ENCODE assay signal across 8 cellular contexts in the genomic region with DNA sequence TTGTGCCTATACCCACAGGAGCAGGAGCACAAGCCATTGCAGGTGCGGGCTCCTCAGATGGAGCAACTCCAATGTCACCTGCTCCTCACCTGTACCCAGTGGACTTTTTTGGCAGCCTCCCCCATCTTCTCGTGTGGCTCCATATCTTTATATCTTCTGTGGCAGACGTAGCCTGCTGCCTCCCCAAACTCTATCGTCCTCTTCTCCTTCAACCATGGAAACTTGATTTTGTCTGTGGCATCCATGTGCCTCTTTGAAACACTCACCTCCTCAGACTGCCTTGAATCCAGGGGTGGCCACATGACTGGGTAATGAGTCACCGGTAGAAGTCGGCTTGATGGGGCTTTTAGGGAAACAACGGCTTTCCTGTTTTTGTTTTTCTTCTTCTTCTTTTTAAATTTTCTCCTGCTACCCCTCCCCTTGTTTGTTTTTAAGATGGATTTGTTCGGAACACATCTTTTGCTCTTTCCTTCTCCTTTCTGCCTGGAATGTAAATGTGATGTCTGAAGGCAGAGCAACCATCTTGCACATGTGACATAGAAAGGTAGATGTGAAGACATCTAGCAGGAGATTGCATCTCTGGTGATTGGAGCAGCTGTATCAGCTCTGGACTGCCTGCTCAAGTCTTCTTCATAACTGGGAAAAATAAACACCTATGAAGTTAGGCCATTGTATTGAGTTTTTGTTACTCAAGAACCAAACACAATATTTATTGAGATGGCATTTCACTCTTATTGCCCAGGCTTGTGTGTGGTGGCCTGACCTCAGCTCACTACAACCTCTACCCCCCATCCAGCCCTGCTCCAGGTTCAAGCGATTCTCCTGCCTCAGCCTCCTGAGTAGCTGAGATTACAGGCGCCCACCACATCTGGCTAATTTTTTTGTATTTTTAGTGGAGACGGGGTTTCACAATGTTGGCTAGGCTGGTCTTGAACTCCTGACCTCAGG.
A peak's percentile ranks its signal among the peaks of the same experiment; 100 is the strongest.
DNase-seq lines count a peak whose midpoint lies in the region; ATAC-seq, FAIRE-seq and TF ChIP-seq lines count a peak whose summit lies in the region.

No MANE protein-coding gene starts in this region.

- peak overlapping the region; percentile 84 to 98 (median 87) for H3K27ac Mint-ChIP-seq in CD4-positive, CD25-positive, alpha-beta regulatory T cell
- H3K27ac Mint-ChIP-seq in activated naive CD8-positive, alpha-beta T cell treated with anti-CD3 and anti-CD28 coated beads, Interleukin-2, amount 10 ng/mL, durations not matched to agents 7 days and 5 days: peak overlapping the region; percentile 93

- peak overlapping the region; percentile 4 for H3K4me3 ChIP-seq in CD4-positive, CD25-positive, alpha-beta regulatory T cell (ENCODE audit: low read depth, low read length)
- H3K4me3 ChIP-seq in PC-3 (ENCODE audit: low read length) (no peak overlapping the region), mesenchymal stem cell (ENCODE audit: insufficient read depth in 1 of 2, low read depth in 1 of 2, low read length in 2 of 2) (no peak overlapping the region), dorsolateral prefrontal cortex (no peak overlapping the region)

- H3K4me1 Mint-ChIP-seq in CD4-positive, CD25-positive, alpha-beta regulatory T cell: peaks cover 16 to 87% (median 57%) of the 10 kb centered on the region in 4 donors
- H3K4me1 Mint-ChIP-seq in activated naive CD8-positive, alpha-beta T cell treated with anti-CD3 and anti-CD28 coated beads, Interleukin-2, amount 10 ng/mL, durations not matched to agents 7 days and 5 days: peaks cover 53% of the 10 kb centered on the region

- no peaks in the 10 kb centered on the region for H3K9me2 ChIP-seq in PC-3 (replicated peaks; ENCODE audit: low read length)

- no peaks in the 10 kb centered on the region for H3K79me2 ChIP-seq in PC-3 (ENCODE audit: low read length)

- peak overlapping the region in 1 of 2 experiments; percentile 93 for H3K14ac ChIP-seq in mesenchymal stem cell (ENCODE audit: low read length in 2 of 2)

- peak overlapping the region in 3 of 4 donors; percentile 4 to 53 (median 27) for H3K4me3 Mint-ChIP-seq in CD4-positive, CD25-positive, alpha-beta regulatory T cell
- peak overlapping the region; percentile 59 for H3K4me3 Mint-ChIP-seq in activated naive CD8-positive, alpha-beta T cell treated with anti-CD3 and anti-CD28 coated beads, Interleukin-2, amount 10 ng/mL, durations not matched to agents 7 days and 5 days

- no peaks in the 10 kb centered on the region for H3K79me1 ChIP-seq in mesenchymal stem cell (replicated peaks; ENCODE audit: low read length, poor library complexity, severe bottlenecking)

- WGBS in mesenchymal stem cell: 53% methylated on average over 10 of the region's 11 CpGs

- peaks cover 13% of the 10 kb centered on the region for H3K36me3 Mint-ChIP-seq in CD4-positive, CD25-positive, alpha-beta regulatory T cell
- H3K36me3 Mint-ChIP-seq in activated naive CD8-positive, alpha-beta T cell treated with anti-CD3 and anti-CD28 coated beads, Interleukin-2, amount 10 ng/mL, durations not matched to agents 7 days and 5 days: peaks cover 48% of the 10 kb centered on the region

- H3K27me3 Mint-ChIP-seq in CD4-positive, CD25-positive, alpha-beta regulatory T cell: no peaks in the 10 kb centered on the region
- no peaks in the 10 kb centered on the region for H3K27me3 Mint-ChIP-seq in activated naive CD8-positive, alpha-beta T cell treated with anti-CD3 and anti-CD28 coated beads, Interleukin-2, amount 10 ng/mL, durations not matched to agents 7 days and 5 days

- H3F3A ChIP-seq in PC-3 (ENCODE audit: low read length, unreplicated experiment): peaks cover 7% of the 10 kb centered on the region

- no peak overlapping the region for H2BK15ac ChIP-seq in mesenchymal stem cell (ENCODE audit: low read depth, poor library complexity, severe bottlenecking)

- no peaks in the 10 kb centered on the region for H3K27me3 ChIP-seq in CD4-positive, CD25-positive, alpha-beta regulatory T cell (ENCODE audit: control insufficient read depth, insufficient read depth, low read length)
- H3K27me3 ChIP-seq in PC-3 (ENCODE audit: low read length): no peaks in the 10 kb centered on the region
- H3K27me3 ChIP-seq in mesenchymal stem cell (ENCODE audit: control insufficient read depth in 1 of 2, insufficient read depth in 1 of 2, low read length in 2 of 2): no peaks in the 10 kb centered on the region
- H3K27me3 ChIP-seq in dorsolateral prefrontal cortex: no peaks in the 10 kb centered on the region

- peak overlapping the region; percentile 92 for H2AK5ac ChIP-seq in mesenchymal stem cell (ENCODE audit: low read length, severe bottlenecking)

- FAIRE-seq in GM19239 (lab: Jason Lieb, UNC): no peak

- no peaks in the 10 kb centered on the region for H3K9me3 ChIP-seq in CD4-positive, CD25-positive, alpha-beta regulatory T cell (ENCODE audit: control insufficient read depth in 2 of 2, low read length in 2 of 2)
- H3K9me3 ChIP-seq in PC-3 (ENCODE audit: low read length) (no peaks in the 10 kb centered on the region), mesenchymal stem cell (ENCODE audit: control insufficient read depth, low read length) (no peaks in the 10 kb centered on the region)

- POLR2A ChIA-PET in PC-3 (lab: Charles Lee; ENCODE audit: unreplicated experiment): interaction anchor here (0.5 to 0.6 kb wide), 2 partner anchors 33 to 70 kb away, joined by 3 to 26 read pairs; no protein-coding TSS in a partner anchor
- POLR2A ChIA-PET in activated naive CD8-positive, alpha-beta T cell treated with anti-CD3 and anti-CD28 coated beads, Interleukin-2, amount 10 ng/mL, durations not matched to agents 7 days and 5 days (lab: Charles Lee): interaction anchor here (1.0 to 2.0 kb wide), 6 partner anchors 15 to 72 kb away, joined by 3 to 10 read pairs (median 6); partner anchors contain the start of genes FLOT1 and IER3

- H3K9ac ChIP-seq in PC-3 (ENCODE audit: low read length) (peak overlapping the region; percentile 68), mesenchymal stem cell (ENCODE audit: low read length) (no peak overlapping the region)

- no TSS peak for BruUV-seq in PC-3 (replicated peaks; lab: Mats Ljungman, UMichigan)

- peak in 1 of 3 donors; percentile 72 for DNase-seq in CD4-positive, CD25-positive, alpha-beta regulatory T cell
- DNase-seq in PC-3 (peak; percentile 81), mesenchymal stem cell (peak; percentile 78), NCI-H2171 (lab: John Stamatoyannopoulos, UW) (no peak), dorsolateral prefrontal cortex (no peak), GF-D8 (lab: John Stamatoyannopoulos, UW) (no peak), GM19239 (ENCODE audit: insufficient read length, low spot score) (no peak)
- DNase-seq in activated naive CD8-positive, alpha-beta T cell treated with anti-CD3 and anti-CD28 coated beads, Interleukin-2, amount 10 ng/mL, durations not matched to agents 7 days and 5 days: no peak

- no peaks in the 10 kb centered on the region for H3K36me3 ChIP-seq in CD4-positive, CD25-positive, alpha-beta regulatory T cell (ENCODE audit: control insufficient read depth, insufficient read depth, low read length)
- no peaks in the 10 kb centered on the region for H3K36me3 ChIP-seq in PC-3 (ENCODE audit: low read depth, low read length)
- no peaks in the 10 kb centered on the region for H3K36me3 ChIP-seq in mesenchymal stem cell (ENCODE audit: control insufficient read depth in 1 of 2, insufficient read depth in 2 of 2, low read depth in 1 of 2, low read length in 2 of 2)

- H4K20me1 ChIP-seq in PC-3 (ENCODE audit: low read length): no peaks in the 10 kb centered on the region

- H2BK120ac ChIP-seq in mesenchymal stem cell (ENCODE audit: low read depth, low read length): peak overlapping the region; percentile 21

- peak overlapping the region; percentile 66 for H4K8ac ChIP-seq in mesenchymal stem cell (ENCODE audit: low read length)

- H3K23ac ChIP-seq in mesenchymal stem cell (ENCODE audit: low read length in 2 of 2): no peak overlapping the region

- H3K9me3 Mint-ChIP-seq in CD4-positive, CD25-positive, alpha-beta regulatory T cell: peaks cover 0 to 2% (median 0%) of the 10 kb centered on the region in 7 donors
- peaks cover 4% of the 10 kb centered on the region for H3K9me3 Mint-ChIP-seq in activated naive CD8-positive, alpha-beta T cell treated with anti-CD3 and anti-CD28 coated beads, Interleukin-2, amount 10 ng/mL, durations not matched to agents 7 days and 5 days

- H2AFZ ChIP-seq in PC-3 (ENCODE audit: low read length) (peak overlapping the region; percentile 78), mesenchymal stem cell (ENCODE audit: low read depth, low read length) (no peak overlapping the region)

- CTCF ChIA-PET in PC-3 (lab: Charles Lee): no interaction called here

- no peak overlapping the region for H2BK5ac ChIP-seq in mesenchymal stem cell (ENCODE audit: low read depth, low read length, poor library complexity, severe bottlenecking)

- TF ChIP-seq CTCF in PC-3 (conservative IDR thresholded peaks at IDR 0.05; ENCODE audit: low read depth, low read length): no peak
- no peak for TF ChIP-seq CTCF in dorsolateral prefrontal cortex (IDR thresholded peaks at IDR 0.05 in 54 of 56, conservative IDR thresholded peaks at IDR 0.05 in 2 of 56; ENCODE audit: low read depth in 1 of 56, partially characterized antibody in 56 of 56)

- H2BK12ac ChIP-seq in mesenchymal stem cell (ENCODE audit: low read length in 2 of 2): peak overlapping the region; percentile 55 to 76

- peaks cover 35% of the 10 kb centered on the region for H3K4me1 ChIP-seq in CD4-positive, CD25-positive, alpha-beta regulatory T cell (ENCODE audit: control insufficient read depth, insufficient read depth, low read length, poor library complexity, severe bottlenecking)
- H3K4me1 ChIP-seq in PC-3 (ENCODE audit: insufficient read depth, low read length): peaks cover 63% of the 10 kb centered on the region
- H3K4me1 ChIP-seq in mesenchymal stem cell (ENCODE audit: control insufficient read depth, insufficient read depth, low read depth, low read length): peaks cover 14% of the 10 kb centered on the region

- H4K91ac ChIP-seq in mesenchymal stem cell (ENCODE audit: low read length): peak overlapping the region; percentile 65

- peak overlapping the region; percentile 46 to 91 for H3K18ac ChIP-seq in mesenchymal stem cell (ENCODE audit: low read depth in 1 of 2, low read length in 2 of 2)

- H3K27ac ChIP-seq in CD4-positive, CD25-positive, alpha-beta regulatory T cell (ENCODE audit: insufficient read depth, low read length, poor library complexity, severe bottlenecking): peak overlapping the region; percentile 48
- peak overlapping the region; percentile 96 for H3K27ac ChIP-seq in PC-3 (ENCODE audit: low read length)
- H3K27ac ChIP-seq in mesenchymal stem cell (ENCODE audit: low read length, poor library complexity, severe bottlenecking): peak overlapping the region; percentile 53
- H3K27ac ChIP-seq in dorsolateral prefrontal cortex: no peak overlapping the region

- peak; percentile 80 to 87 for ATAC-seq in CD4-positive, CD25-positive, alpha-beta regulatory T cell (ENCODE audit: low read depth in 2 of 2)
- ATAC-seq in PC-3: peak; percentile 71
- peak; percentile 69 for ATAC-seq in activated naive CD8-positive, alpha-beta T cell treated with anti-CD3 and anti-CD28 coated beads, Interleukin-2, amount 10 ng/mL, durations not matched to agents 7 days and 5 days (ENCODE audit: low read depth)

- intact Hi-C loops in PC-3 (cut with micrococcal nuclease) (no loop called here), dorsolateral prefrontal cortex (cut with DNase I) (no loop called here)

- H3K4me2 ChIP-seq in PC-3 (ENCODE audit: low read length) (peak overlapping the region; percentile 56), mesenchymal stem cell (ENCODE audit: low read length, poor library complexity, severe bottlenecking) (no peak overlapping the region)

- peak overlapping the region; percentile 30 to 34 for H3K4ac ChIP-seq in mesenchymal stem cell (ENCODE audit: low read depth in 1 of 2, low read length in 2 of 2)

Comparison
In these comparisons a context has a peak if more than half of its experiments do, and no peak if none do; other contexts are left out.
1. DNase-seq: peak in PC-3 (single experiment) and mesenchymal stem cell (single experiment); none in activated naive CD8-positive, alpha-beta T cell treated with anti-CD3 and anti-CD28 coated beads, Interleukin-2, amount 10 ng/mL, durations not matched to agents 7 days and 5 days (single experiment), NCI-H2171 (single experiment), dorsolateral prefrontal cortex (0 of 10), GF-D8 (single experiment) and GM19239 (single experiment).
2. H3K27ac ChIP-seq: peak in CD4-positive, CD25-positive, alpha-beta regulatory T cell (single experiment), PC-3 (single experiment) and mesenchymal stem cell (single experiment); none in dorsolateral prefrontal cortex (0 of 59).
3. Peak in every context shown above with its lines, with median percentiles within 50 percentile points of each other: ATAC-seq.